Comparison of ENCODE assay signal across 16 cellular contexts in genomic region chr1:67572217-67572593, GRCh38.
A peak's percentile ranks its signal among the peaks of the same experiment; 100 is the strongest.
DNase-seq lines count a peak whose midpoint lies in the region; ATAC-seq and TF ChIP-seq lines count a peak whose summit lies in the region.
"Had no signal": no experiment of that assay in that cellular context is flagged by ENCODE, and none has a peak within 500 bp of the region (broad histone marks: within the 10 kb centered on the region; RNA-seq: fewer than 3 reads in every experiment).

No MANE protein-coding gene starts in this region.

- 32 to 64% methylated on average over 7 to 11 of the region's 11 CpGs for WGBS in transverse colon (ENCODE audit: low coverage in 1 of 2), 2 donors

- DNase-seq in NCI-H2171 treated with DMSO at 0.1 percent for 48 hours (lab: John Stamatoyannopoulos, UW) (peak; percentile 47), NCI-H2171 (lab: John Stamatoyannopoulos, UW) (no peak), epithelial cell of prostate (ENCODE audit: low read depth, low spot score) (no peak), transverse colon (no peak), SHP77 (lab: John Stamatoyannopoulos, UW) (no peak), NCI-H446 (lab: John Stamatoyannopoulos, UW) (no peak)
- DNase-seq: activated CD4-positive, CD25-positive, alpha-beta regulatory T cell treated with anti-CD3 and anti-CD28 coated beads, Interleukin-2, amount 50 U/mL, for 72 hours; CD4-positive, CD25-positive, alpha-beta regulatory T cell; effector memory CD8-positive, alpha-beta T cell; hippocampal formation; kidney glomerular epithelial cell; NCI-H446 treated with DMSO at 0.1 percent for 48 hours; SIG-M5 had no signal

- H3K9me3 ChIP-seq in mucosa of rectum (ENCODE audit: control insufficient read depth in 2 of 2, low read length in 2 of 2): no peaks in the 10 kb centered on the region
- no peaks in the 10 kb centered on the region for H3K9me3 ChIP-seq in transverse colon
- H3K9me3 ChIP-seq: tibial nerve had no signal

- no peaks in the 10 kb centered on the region for H3K27me3 ChIP-seq in mucosa of rectum (ENCODE audit: control insufficient read depth in 2 of 2, insufficient read depth in 2 of 2, low read length in 2 of 2)
- no peaks in the 10 kb centered on the region for H3K27me3 ChIP-seq in transverse colon
- H3K27me3 ChIP-seq: tibial nerve had no signal

- peaks cover 7 to 28% of the 10 kb centered on the region in 2 donors for H3K4me1 ChIP-seq in mucosa of rectum (ENCODE audit: control insufficient read depth in 2 of 2, insufficient read depth in 2 of 2, low read length in 2 of 2)
- H3K4me1 ChIP-seq in transverse colon: peaks cover 0 to 30% (median 25%) of the 10 kb centered on the region in 4 donors

- peak overlapping the region in 1 of 2 donors; percentile 57 for H3K9ac ChIP-seq in mucosa of rectum (ENCODE audit: low read depth in 1 of 2, low read length in 2 of 2)

- TF ChIP-seq EP300 in transverse colon (IDR thresholded peaks at IDR 0.05; ENCODE audit: low read depth): no peak

- intact Hi-C loops in transverse colon (cut with DNase I; ENCODE audit: low total_unique reads): loop anchor here (10.0 kb wide), 1 partner anchor 73 kb away; no protein-coding TSS in a partner anchor

- TF ChIP-seq CTCF in transverse colon (IDR thresholded peaks at IDR 0.05): no peak

- ATAC-seq in GM18519 (IDR thresholded peaks at IDR 0.05; ENCODE audit: low FRiP score, unreplicated experiment): no peak
- ATAC-seq: effector memory CD8-positive, alpha-beta T cell had no signal

- in situ Hi-C loops in transverse colon (cut with MboI; ENCODE audit: low pct_ligation_motif_present in 1 of 4, low pct_unique_long_range_greater_than_20kb in 1 of 4, low sequenced_read_pairs in 3 of 4): no loop called here

- H3K4me3 ChIP-seq in mucosa of rectum (ENCODE audit: low read length in 2 of 2) (peak overlapping the region in 1 of 2 donors; percentile 39), transverse colon (no peak overlapping the region)
- H3K4me3 ChIP-seq: tibial nerve had no signal

- H3K36me3 ChIP-seq in mucosa of rectum (ENCODE audit: control insufficient read depth in 2 of 2, insufficient read depth in 2 of 2, low read length in 2 of 2) (no peaks in the 10 kb centered on the region), transverse colon (no peaks in the 10 kb centered on the region)
- H3K36me3 ChIP-seq: tibial nerve had no signal

- H3K27ac ChIP-seq in epithelial cell of prostate (peak overlapping the region; percentile 97), mucosa of rectum (ENCODE audit: low read depth in 2 of 2, low read length in 2 of 2) (peak overlapping the region; percentile 46 to 91), transverse colon (peak overlapping the region; percentile 64 to 81 (median 71))
- H3K27ac ChIP-seq: tibial nerve had no signal

- no peak for TF ChIP-seq POLR2A in transverse colon (IDR thresholded peaks at IDR 0.05)
